In the genomic region with DNA sequence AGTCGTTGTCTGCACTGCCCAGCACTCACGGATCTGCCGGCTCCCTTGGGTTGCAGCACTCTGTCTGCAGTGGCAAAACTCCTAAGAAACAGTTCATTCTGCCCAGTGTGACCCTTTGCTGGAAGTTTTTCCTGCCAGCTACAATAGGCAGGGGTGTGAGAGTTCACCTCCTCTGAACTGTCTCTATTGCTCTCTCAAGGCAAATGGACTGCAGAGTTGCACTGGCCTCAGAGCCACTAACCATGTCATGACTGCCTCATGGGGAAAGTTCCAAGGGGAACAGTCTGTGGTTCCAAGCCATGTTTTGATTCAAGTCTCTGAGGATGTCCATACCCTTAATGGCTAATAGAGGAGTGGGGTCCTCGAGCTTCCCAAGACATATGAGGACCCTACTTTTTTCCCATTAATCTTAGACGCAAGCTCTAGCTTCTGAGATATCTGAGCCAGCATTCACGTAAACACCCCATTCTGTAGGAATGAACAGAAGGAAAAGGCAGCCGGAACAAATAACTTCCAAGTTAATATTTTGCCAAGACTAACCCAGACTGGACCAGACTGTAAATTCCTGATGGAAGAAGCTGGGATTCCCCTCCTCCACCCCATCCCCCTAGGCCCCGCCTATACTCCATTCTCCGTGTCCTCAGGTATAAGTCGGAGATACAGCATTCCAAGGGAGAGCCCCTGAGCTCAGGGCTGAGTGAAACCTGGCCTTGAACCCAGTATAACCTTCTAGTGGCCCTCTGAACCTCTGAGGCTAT, we compare ENCODE assay signal across 3 cellular contexts.
TF ChIP-seq lines count a peak whose summit lies in the region.

No MANE protein-coding gene starts in this region.

TF ChIP-seq in A549, 52 proteins besides CTCF, POLR2A, EP300 and RAD21 (continues in another document):
- TF ChIP-seq, protein P1, sequence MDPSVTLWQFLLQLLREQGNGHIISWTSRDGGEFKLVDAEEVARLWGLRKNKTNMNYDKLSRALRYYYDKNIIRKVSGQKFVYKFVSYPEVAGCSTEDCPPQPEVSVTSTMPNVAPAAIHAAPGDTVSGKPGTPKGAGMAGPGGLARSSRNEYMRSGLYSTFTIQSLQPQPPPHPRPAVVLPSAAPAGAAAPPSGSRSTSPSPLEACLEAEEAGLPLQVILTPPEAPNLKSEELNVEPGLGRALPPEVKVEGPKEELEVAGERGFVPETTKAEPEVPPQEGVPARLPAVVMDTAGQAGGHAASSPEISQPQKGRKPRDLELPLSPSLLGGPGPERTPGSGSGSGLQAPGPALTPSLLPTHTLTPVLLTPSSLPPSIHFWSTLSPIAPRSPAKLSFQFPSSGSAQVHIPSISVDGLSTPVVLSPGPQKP (IDR thresholded peaks at IDR 0.05; ENCODE audit: low read depth, low read length): no peak
- TF ChIP-seq EHMT2 (IDR thresholded peaks at IDR 0.05; ENCODE audit: low read depth) (no peak), KDM1A (IDR thresholded peaks at IDR 0.05; ENCODE audit: low read depth) (no peak), TP53 (CRISPR knock-in tag; IDR thresholded peaks at IDR 0.05) (no peak), CHD4 (IDR thresholded peaks at IDR 0.05; ENCODE audit: borderline replicate concordance) (no peak), MYC (IDR thresholded peaks at IDR 0.05; ENCODE audit: borderline replicate concordance, low read length) (no peak), ZSCAN20 (CRISPR knock-in tag; IDR thresholded peaks at IDR 0.05) (no peak), BHLHE40 (IDR thresholded peaks at IDR 0.05; ENCODE audit: low read depth, low read length) (no peak), FOSL2 (IDR thresholded peaks at IDR 0.05) (no peak), FOSL2 (CRISPR knock-in tag; IDR thresholded peaks at IDR 0.05) (no peak), CEBPB (IDR thresholded peaks at IDR 0.05) (no peak), ESRRA (IDR thresholded peaks at IDR 0.05; ENCODE audit: borderline replicate concordance, low read length) (no peak), HOXB5 (CRISPR knock-in tag; IDR thresholded peaks at IDR 0.05) (no peak), PHF8 (IDR thresholded peaks at IDR 0.05; ENCODE audit: borderline replicate concordance, low read depth) (no peak), RNF2 (IDR thresholded peaks at IDR 0.05; ENCODE audit: borderline replicate concordance, low read depth) (no peak), CBX2 (IDR thresholded peaks at IDR 0.05; ENCODE audit: borderline replicate concordance, low read depth) (no peak), SREBF2 (IDR thresholded peaks at IDR 0.05) (no peak), FOXS1 (CRISPR knock-in tag; IDR thresholded peaks at IDR 0.05) (no peak)
- TF ChIP-seq, protein P2, sequence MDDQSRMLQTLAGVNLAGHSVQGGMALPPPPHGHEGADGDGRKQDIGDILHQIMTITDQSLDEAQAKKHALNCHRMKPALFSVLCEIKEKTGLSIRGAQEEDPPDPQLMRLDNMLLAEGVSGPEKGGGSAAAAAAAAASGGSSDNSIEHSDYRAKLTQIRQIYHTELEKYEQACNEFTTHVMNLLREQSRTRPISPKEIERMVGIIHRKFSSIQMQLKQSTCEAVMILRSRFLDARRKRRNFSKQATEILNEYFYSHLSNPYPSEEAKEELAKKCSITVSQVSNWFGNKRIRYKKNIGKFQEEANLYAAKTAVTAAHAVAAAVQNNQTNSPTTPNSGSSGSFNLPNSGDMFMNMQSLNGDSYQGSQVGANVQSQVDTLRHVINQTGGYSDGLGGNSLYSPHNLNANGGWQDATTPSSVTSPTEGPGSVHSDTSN (IDR thresholded peaks at IDR 0.05): no peak
- TF ChIP-seq, protein P3, sequence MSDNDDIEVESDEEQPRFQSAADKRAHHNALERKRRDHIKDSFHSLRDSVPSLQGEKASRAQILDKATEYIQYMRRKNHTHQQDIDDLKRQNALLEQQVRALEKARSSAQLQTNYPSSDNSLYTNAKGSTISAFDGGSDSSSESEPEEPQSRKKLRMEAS (IDR thresholded peaks at IDR 0.05): no peak; the same call in 1 of the 2 replicates
- TF ChIP-seq, protein P4, sequence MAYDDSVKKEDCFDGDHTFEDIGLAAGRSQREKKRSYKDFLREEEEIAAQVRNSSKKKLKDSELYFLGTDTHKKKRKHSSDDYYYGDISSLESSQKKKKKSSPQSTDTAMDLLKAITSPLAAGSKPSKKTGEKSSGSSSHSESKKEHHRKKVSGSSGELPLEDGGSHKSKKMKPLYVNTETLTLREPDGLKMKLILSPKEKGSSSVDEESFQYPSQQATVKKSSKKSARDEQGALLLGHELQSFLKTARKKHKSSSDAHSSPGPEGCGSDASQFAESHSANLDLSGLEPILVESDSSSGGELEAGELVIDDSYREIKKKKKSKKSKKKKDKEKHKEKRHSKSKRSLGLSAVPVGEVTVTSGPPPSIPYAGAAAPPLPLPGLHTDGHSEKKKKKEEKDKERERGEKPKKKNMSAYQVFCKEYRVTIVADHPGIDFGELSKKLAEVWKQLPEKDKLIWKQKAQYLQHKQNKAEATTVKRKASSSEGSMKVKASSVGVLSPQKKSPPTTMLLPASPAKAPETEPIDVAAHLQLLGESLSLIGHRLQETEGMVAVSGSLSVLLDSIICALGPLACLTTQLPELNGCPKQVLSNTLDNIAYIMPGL (CRISPR knock-in tag; IDR thresholded peaks at IDR 0.05; ENCODE audit: borderline replicate concordance): no peak

TF ChIP-seq in endothelial cell of umbilical vein, 7 proteins besides CTCF, POLR2A, EP300 and RAD21:
- no peak for TF ChIP-seq MYC (IDR thresholded peaks at IDR 0.05; ENCODE audit: low read depth, low read length)

TF ChIP-seq in SK-N-SH, 30 proteins besides CTCF, POLR2A, EP300 and RAD21:
- no peak for TF ChIP-seq YY1 (IDR thresholded peaks at IDR 0.05; ENCODE audit: low read depth)
